Comparison of ENCODE assay signal across 26 cellular contexts in the genomic region with DNA sequence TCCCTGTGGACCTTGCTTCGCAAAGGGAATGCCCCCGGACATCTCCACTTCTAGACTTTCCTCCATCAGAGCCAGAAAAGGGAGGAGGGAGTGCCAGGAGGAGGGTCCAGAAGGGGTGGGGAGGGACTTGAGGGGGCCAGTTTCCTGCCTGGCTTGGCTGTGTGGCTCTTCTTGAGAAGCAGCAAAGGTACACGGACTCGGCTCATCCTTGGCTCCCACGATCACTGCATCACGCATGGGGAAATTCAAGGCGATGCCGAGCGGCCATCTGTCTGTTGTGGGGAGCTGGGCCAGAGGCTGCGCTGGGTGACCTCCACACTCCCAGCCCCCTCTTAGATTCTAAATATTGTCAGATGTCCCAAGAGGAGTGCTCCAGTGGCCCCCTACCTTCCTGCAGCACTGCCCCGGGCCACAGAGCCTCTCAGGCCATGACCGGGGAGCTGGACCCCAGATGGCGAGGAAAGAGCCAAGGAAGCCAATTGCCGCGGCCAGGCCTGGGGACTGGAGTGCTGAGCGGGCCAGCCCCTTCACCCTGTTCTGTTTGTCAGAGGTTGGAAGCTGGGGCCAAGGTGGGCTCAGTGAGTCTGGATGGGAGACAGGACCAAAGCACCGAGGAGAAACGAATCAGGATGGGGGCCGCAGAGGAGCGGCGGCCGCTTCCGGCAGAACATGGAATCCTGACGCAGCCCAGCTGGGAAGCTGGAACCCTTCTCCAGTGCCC.
"Had no signal": no experiment of that assay in that cellular context is flagged by ENCODE, and none has a peak within 500 bp of the region (broad histone marks: within the 10 kb centered on the region; RNA-seq: fewer than 3 reads in every experiment).

No MANE protein-coding gene starts in this region.

- H3K27me3 ChIP-seq: hepatocyte, neural progenitor cell, ovary, right atrium auricular region, right lobe of liver, testis, thyroid gland, upper lobe of right lung had no signal

- H3K36me3 Mint-ChIP-seq: natural killer cell treated with Interleukin-12 subunit alpha and Interleukin-12 subunit beta and Interleukin-15 and Interleukin-18, amount 100 ng/mL, for 72 hours; neural progenitor cell; stimulated activated naive B cell treated with anti-CD40 and anti-IgM and Interleukin-4, amounts not matched to agents 10 μg/mL and 1 μg/mL and 100 μg/mL, for 72 hours had no signal

- H3K4me2 ChIP-seq: hepatocyte, neural progenitor cell, smooth muscle cell had no signal

- H3K9me3 Mint-ChIP-seq: natural killer cell treated with Interleukin-12 subunit alpha and Interleukin-12 subunit beta and Interleukin-15 and Interleukin-18, amount 100 ng/mL, for 72 hours had no signal

- H3K27ac Mint-ChIP-seq: naive thymus-derived CD4-positive, alpha-beta T cell; natural killer cell treated with Interleukin-12 subunit alpha and Interleukin-12 subunit beta and Interleukin-15 and Interleukin-18, amount 100 ng/mL, for 72 hours; neural progenitor cell; progenitor cell of endocrine pancreas; stimulated activated naive B cell treated with anti-CD40 and anti-IgM and Interleukin-4, amounts not matched to agents 10 μg/mL and 1 μg/mL and 100 μg/mL, for 72 hours had no signal

- H3K4me1 Mint-ChIP-seq: naive thymus-derived CD4-positive, alpha-beta T cell; stimulated activated naive B cell treated with anti-CD40 and anti-IgM and Interleukin-4, amounts not matched to agents 10 μg/mL and 1 μg/mL and 100 μg/mL, for 72 hours had no signal

- H3K79me2 ChIP-seq: hepatocyte had no signal

- H3K9ac ChIP-seq: neural progenitor cell had no signal

- ATAC-seq: heart right ventricle; mucosa of descending colon; naive thymus-derived CD4-positive, alpha-beta T cell; natural killer cell treated with Interleukin-12 subunit alpha and Interleukin-12 subunit beta and Interleukin-15 and Interleukin-18, amount 100 ng/mL, for 72 hours; right lobe of liver; stimulated activated naive B cell treated with anti-CD40 and anti-IgM and Interleukin-4, amounts not matched to agents 10 μg/mL and 1 μg/mL and 100 μg/mL, for 72 hours; stimulated activated naive CD8-positive, alpha-beta T cell treated with anti-CD3 and anti-CD28 coated beads, Interleukin-15, Interleukin-2, amounts not matched to agents 100 U/mL and 50 U/mL, for 24 hours; upper lobe of right lung had no signal

- H3K27ac ChIP-seq: heart right ventricle, hepatocyte, left ventricle myocardium inferior, neural progenitor cell, ovary, right atrium auricular region, right lobe of liver, stomach, testis, thyroid gland, transverse colon, upper lobe of right lung had no signal

- H3K36me3 ChIP-seq: heart right ventricle, left ventricle myocardium inferior, neural progenitor cell, ovary, right atrium auricular region, right lobe of liver, stomach, thyroid gland, transverse colon, upper lobe of right lung had no signal

- H3K4me3 Mint-ChIP-seq: naive thymus-derived CD4-positive, alpha-beta T cell; natural killer cell treated with Interleukin-12 subunit alpha and Interleukin-12 subunit beta and Interleukin-15 and Interleukin-18, amount 100 ng/mL, for 72 hours; neural progenitor cell; stimulated activated naive B cell treated with anti-CD40 and anti-IgM and Interleukin-4, amounts not matched to agents 10 μg/mL and 1 μg/mL and 100 μg/mL, for 72 hours had no signal

- H3K9me3 ChIP-seq: heart right ventricle, mucosa of descending colon, ovary, right atrium auricular region, right lobe of liver, stomach, testis, thyroid gland, transverse colon, upper lobe of right lung had no signal

- DNase-seq: heart right ventricle; islet precursor cell; left ventricle myocardium inferior; midbrain; mucosa of descending colon; naive thymus-derived CD4-positive, alpha-beta T cell; ovary; right lobe of liver; stimulated activated CD4-positive, alpha-beta T cell treated with anti-CD3 and anti-CD28 coated beads, Interleukin-1b, Interleukin-23, amount 100 ng/mL, for 48 hours; stimulated activated CD4-positive, alpha-beta T cell treated with anti-CD3 and anti-CD28 coated beads, Interleukin-2, amount 100 ng/mL, for 48 hours; stimulated activated CD4-positive, alpha-beta T cell treated with anti-CD3 and anti-CD28 coated beads, Interleukin-4, amount 100 ng/mL, for 4 hours; stimulated activated CD8-positive, alpha-beta memory T cell treated with anti-CD3 and anti-CD28 coated beads, Interleukin-4, amount 100 ng/mL, for 48 hours; stimulated activated naive B cell treated with anti-CD40 and anti-IgM and Interleukin-4, amounts not matched to agents 10 μg/mL and 1 μg/mL and 100 μg/mL, for 72 hours; stimulated activated naive CD8-positive, alpha-beta T cell treated with anti-CD3 and anti-CD28 coated beads, Interleukin-15, Interleukin-2, amounts not matched to agents 100 U/mL and 50 U/mL, for 24 hours; stomach; testis; thyroid gland; transverse colon; upper lobe of right lung had no signal

- H3K4me3 ChIP-seq: heart right ventricle, hepatocyte, left ventricle myocardium inferior, lung, mucosa of descending colon, neural progenitor cell, ovary, right atrium auricular region, right lobe of liver, smooth muscle cell, stomach, testis, thyroid gland, transverse colon, upper lobe of right lung had no signal

- H2AFZ ChIP-seq: hepatocyte, neural progenitor cell had no signal

- H3K4me1 ChIP-seq: heart right ventricle, left ventricle myocardium inferior, right atrium auricular region, right lobe of liver, stomach, testis, thyroid gland, transverse colon, upper lobe of right lung had no signal
